21 cellular contexts compared by ENCODE assay signal in the genomic region with DNA sequence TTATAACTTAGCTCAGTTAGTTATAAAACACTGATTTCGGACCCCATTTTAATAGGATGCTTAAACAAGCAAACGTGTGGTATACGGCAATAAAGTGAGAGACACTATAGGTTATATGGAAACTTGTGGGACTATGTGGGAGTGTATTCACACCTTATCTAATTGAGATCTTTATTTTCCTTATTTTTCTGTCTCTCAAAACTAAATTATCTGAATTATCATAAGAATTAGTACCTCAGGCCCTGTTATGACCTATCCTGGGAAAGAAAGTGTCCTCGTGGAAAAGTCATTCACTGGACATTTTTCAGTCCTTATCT. TPM values are rescaled to one million over a fixed set of nuclear protein-coding genes. Genes with fewer than 3 reads are reported as not detected.
DNase-seq lines count a peak whose midpoint lies in the region; ATAC-seq and TF ChIP-seq lines count a peak whose summit lies in the region.
"Had no signal": no experiment of that assay in that cellular context is flagged by ENCODE, and none has a peak within 500 bp of the region (broad histone marks: within the 10 kb centered on the region; RNA-seq: fewer than 3 reads in every experiment).

No MANE protein-coding gene starts in this region.

- no peaks in the 10 kb centered on the region for H3K27me3 Mint-ChIP-seq in Calu3 (ENCODE audit: unreplicated experiment)

- CTCF ChIA-PET in Calu3 (lab: Charles Lee) = interaction anchor here (1.0 kb wide), 1 partner anchor 165 kb away, joined by 3 read pairs; no protein-coding TSS in a partner anchor

- ATAC-seq in left colon = peak; percentile 29
- ATAC-seq in GM18867 (IDR thresholded peaks at IDR 0.05; ENCODE audit: unreplicated experiment) = no peak
- ATAC-seq in HG03097 (IDR thresholded peaks at IDR 0.05; ENCODE audit: low FRiP score, unreplicated experiment) = no peak

- no peaks in the 10 kb centered on the region for H3K27me3 ChIP-seq in ascending aorta
- no peaks in the 10 kb centered on the region for H3K27me3 ChIP-seq in rectal smooth muscle tissue (ENCODE audit: control insufficient read depth, insufficient read depth, low read length)
- H3K27me3 ChIP-seq: dorsolateral prefrontal cortex, SJCRH30 had no signal

- H3K9me3 Mint-ChIP-seq in Calu3 (ENCODE audit: low read depth, unreplicated experiment) = no peaks in the 10 kb centered on the region
- H3K9me3 Mint-ChIP-seq: nephron progenitor cell had no signal

- no peak overlapping the region for H3K9ac ChIP-seq in rectal smooth muscle tissue (ENCODE audit: low read length)

- TF ChIP-seq CTCF in Calu3 (IDR thresholded peaks at IDR 0.05; ENCODE audit: unreplicated experiment) (no peak), ascending aorta (IDR thresholded peaks at IDR 0.05) (no peak)

- H3K4me1 Mint-ChIP-seq in Calu3 (ENCODE audit: low read depth, unreplicated experiment) = peaks cover 88% of the 10 kb centered on the region

- H3K36me3 ChIP-seq in ascending aorta (no peaks in the 10 kb centered on the region), rectal smooth muscle tissue (ENCODE audit: control insufficient read depth, insufficient read depth, low read length) (no peaks in the 10 kb centered on the region)

- H3K4me3 ChIP-seq in ascending aorta (peak overlapping the region in 1 of 2 donors; percentile 26), rectal smooth muscle tissue (ENCODE audit: low read length) (no peak overlapping the region)
- H3K4me3 ChIP-seq: dorsolateral prefrontal cortex, SJCRH30 had no signal

- peak overlapping the region; percentile 67 for H3K27ac Mint-ChIP-seq in Calu3 (ENCODE audit: unreplicated experiment)

- no peak for DNase-seq in Calu3
- no peak for DNase-seq in ascending aorta (ENCODE audit: low spot score in 2 of 2)
- DNase-seq in left colon = no peak
- no peak for DNase-seq in anterior cingulate cortex (lab: John Stamatoyannopoulos, UW)
- DNase-seq in dedifferentiated amniotic fluid mesenchymal stem cell (ENCODE audit: extremely low spot score) = no peak
- DNase-seq: activated naive CD4-positive, alpha-beta T cell treated with Interleukin-2 at 50 U/mL for 16 hours; activated T-cell treated with anti-CD3 and anti-CD28 coated beads, Interleukin-2, amount 50 U/mL, for 1 hour; COR-L47; DND-41; dorsolateral prefrontal cortex; Karpas-422; MV-4-11; NCI-H187; NCI-H2171 treated with DMSO at 0.1 percent for 48 hours; NCI-H526; nephron progenitor cell; posterior cingulate gyrus; SJCRH30 had no signal

- peaks cover 91% of the 10 kb centered on the region for H3K36me3 Mint-ChIP-seq in Calu3 (ENCODE audit: insufficient read depth, unreplicated experiment)

- H3K4me3 Mint-ChIP-seq in Calu3 (ENCODE audit: low read depth, unreplicated experiment) = peak overlapping the region; percentile 38
- H3K4me3 Mint-ChIP-seq: nephron progenitor cell had no signal

- peak overlapping the region; percentile 61 to 80 for H3K27ac ChIP-seq in ascending aorta
- peak overlapping the region; percentile 17 for H3K27ac ChIP-seq in rectal smooth muscle tissue (ENCODE audit: low read depth, low read length)
- H3K27ac ChIP-seq: dorsolateral prefrontal cortex, SJCRH30 had no signal

- no TSS peak for BruUV-seq in Calu3 (replicated peaks; lab: Mats Ljungman, UMichigan)

- H3K9me3 ChIP-seq in ascending aorta = no peaks in the 10 kb centered on the region
- H3K9me3 ChIP-seq: SJCRH30 had no signal

- H3K4me1 ChIP-seq in ascending aorta = peaks cover 7 to 60% of the 10 kb centered on the region in 2 donors
- H3K4me1 ChIP-seq in rectal smooth muscle tissue (ENCODE audit: control insufficient read depth, insufficient read depth, low read length) = peaks cover 19% of the 10 kb centered on the region

- intact Hi-C loops in Calu3 (cut with micrococcal nuclease; ENCODE audit: unreplicated experiment) (loop anchor here (5.0 kb wide), 1 partner anchor 101 kb away; no protein-coding TSS in a partner anchor), ascending aorta (cut with DNase I) (no loop called here), left colon (cut with DNase I, micrococcal nuclease) (no loop called here)

RNA-seq across cellular contexts. Expression of a gene that starts 14.4 kb away (rescaled TPM):
- total RNA-seq in Calu3 (2022) = 202 and 269 TPM in 2 replicates
- 282 TPM for total RNA-seq in ascending aorta
- 10 to 100 TPM in 1 of 2 donors, 1 to 10 TPM in 1; 8.4 to 27.2 TPM for total RNA-seq in left colon
